Comparison of ENCODE assay signal across 28 cellular contexts in genomic region chr1:2832506-2833453, GRCh38.
"Had no signal": no experiment of that assay in that cellular context is flagged by ENCODE, and none has a peak within 500 bp of the region (broad histone marks: within the 10 kb centered on the region; RNA-seq: fewer than 3 reads in every experiment).

No MANE protein-coding gene starts in this region.

- H3K9ac ChIP-seq: parathyroid adenoma had no signal

- H3K4me3 ChIP-seq: coronary artery, esophagus squamous epithelium, heart right ventricle, right lobe of liver, suprapubic skin, transverse colon, upper lobe of right lung, uterus had no signal

- H3K9me3 ChIP-seq: neutrophil, right lobe of liver, suprapubic skin, transverse colon, upper lobe of right lung, uterus had no signal

- H3K79me2 ChIP-seq: parathyroid adenoma had no signal

- H3K36me3 Mint-ChIP-seq: immature natural killer cell had no signal

- H3K4me1 Mint-ChIP-seq: immature natural killer cell, nephron progenitor cell had no signal

- H3K36me3 ChIP-seq: esophagus squamous epithelium, heart right ventricle, neutrophil, right lobe of liver, suprapubic skin, transverse colon, upper lobe of right lung, uterus had no signal

- H3K4me3 Mint-ChIP-seq: immature natural killer cell; nephron progenitor cell; stimulated activated naive CD8-positive, alpha-beta T cell treated with anti-CD3 and anti-CD28 coated beads, Interleukin-15, amount 100 ng/mL, for 72 hours had no signal

- H3K27ac Mint-ChIP-seq: immature natural killer cell, nephron progenitor cell, progenitor cell of endocrine pancreas had no signal

- H3K27ac ChIP-seq: coronary artery, esophagus squamous epithelium, heart right ventricle, neutrophil, parathyroid adenoma, right lobe of liver, suprapubic skin, transverse colon, upper lobe of right lung, uterus had no signal

- H2AFZ ChIP-seq: parathyroid adenoma had no signal

- H3K9me3 Mint-ChIP-seq: immature natural killer cell had no signal

- DNase-seq: dermis blood vessel endothelial cell; effector memory CD4-positive, alpha-beta T cell; erythroblast; esophagus squamous epithelium; foreskin melanocyte; glutamatergic neuron; heart right ventricle; hippocampal formation; immature natural killer cell; islet precursor cell; mesendoderm; naive thymus-derived CD8-positive, alpha-beta T cell; nephron progenitor cell; small intestine; stimulated activated CD4-positive, alpha-beta T cell treated with anti-CD3 and anti-CD28 coated beads, Interleukin-12 subunit alpha, Interleukin-12 subunit beta, amount 100 ng/mL, for 4 hours; stimulated activated CD4-positive, alpha-beta T cell treated with anti-CD3 and anti-CD28 coated beads, Interleukin-1b, Interleukin-23, amount 100 ng/mL, for 48 hours; stimulated activated CD4-positive, alpha-beta T cell treated with anti-CD3 and anti-CD28 coated beads, Interleukin-4, amount 100 ng/mL, for 1 hour; stimulated activated CD8-positive, alpha-beta memory T cell treated with anti-CD3 and anti-CD28 coated beads, Interleukin-4, amount 100 ng/mL, for 48 hours; stimulated activated naive CD8-positive, alpha-beta T cell treated with anti-CD3 and anti-CD28 coated beads, Interleukin-15, amount 100 ng/mL, for 72 hours; transverse colon; upper lobe of right lung; uterus had no signal

- ATAC-seq: heart right ventricle; naive thymus-derived CD8-positive, alpha-beta T cell; right lobe of liver; stimulated activated naive CD8-positive, alpha-beta T cell treated with anti-CD3 and anti-CD28 coated beads, Interleukin-15, amount 100 ng/mL, for 72 hours; upper lobe of right lung had no signal

- H3K27me3 Mint-ChIP-seq: naive thymus-derived CD8-positive, alpha-beta T cell; progenitor cell of endocrine pancreas; stimulated activated naive CD8-positive, alpha-beta T cell treated with anti-CD3 and anti-CD28 coated beads, Interleukin-15, amount 100 ng/mL, for 72 hours had no signal

- H3K27me3 ChIP-seq: neutrophil, right lobe of liver, uterus had no signal

- H3K4me1 ChIP-seq: esophagus squamous epithelium, heart right ventricle, parathyroid adenoma, right lobe of liver, suprapubic skin, transverse colon, upper lobe of right lung, uterus had no signal
